19 cellular contexts compared by ENCODE assay signal in the genomic region with DNA sequence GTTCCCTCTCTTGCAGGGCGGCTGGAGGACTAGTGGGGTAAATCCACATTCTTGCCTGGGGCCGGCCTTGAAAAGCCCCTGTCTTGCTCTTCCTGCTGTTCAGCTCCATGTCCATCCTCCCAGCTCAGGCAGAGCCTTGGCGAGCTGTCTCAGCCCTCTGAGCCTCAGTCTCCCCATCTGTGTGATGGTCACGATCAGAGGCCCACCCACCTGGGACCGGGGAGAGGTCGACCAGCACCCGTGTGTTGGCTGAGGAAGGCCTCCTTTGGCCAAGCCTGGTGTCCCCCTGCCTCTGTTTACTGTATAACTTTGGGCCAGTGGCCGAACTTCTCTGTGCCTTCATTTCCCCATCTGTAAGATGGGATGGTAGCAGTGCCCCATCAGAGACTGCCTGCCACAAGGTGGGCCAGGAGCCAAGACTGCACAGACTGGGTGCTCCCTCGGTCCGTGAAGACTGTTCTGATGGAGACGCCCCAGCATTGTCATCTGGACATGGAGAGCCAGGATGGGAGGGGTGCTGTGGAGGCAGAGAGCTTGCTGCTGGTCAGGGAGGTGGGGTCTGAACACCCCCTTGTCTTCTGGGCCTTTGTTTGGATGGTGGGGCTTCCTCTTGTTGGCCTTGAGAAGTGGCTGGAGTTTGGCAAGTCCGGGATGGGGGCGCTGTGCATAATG. TPM values are rescaled to one million over a fixed set of nuclear protein-coding genes. Genes with fewer than 3 reads are reported as not detected.
DNase-seq lines count a peak whose midpoint lies in the region; ATAC-seq, FAIRE-seq and TF ChIP-seq lines count a peak whose summit lies in the region.
"Had no signal": no experiment of that assay in that cellular context is flagged by ENCODE, and none has a peak within 500 bp of the region (broad histone marks: within the 10 kb centered on the region; RNA-seq: fewer than 3 reads in every experiment).

No MANE protein-coding gene starts in this region.

- POLR2A ChIA-PET in K562 (lab: Yijun Ruan, JAX), result interaction anchor here (1.0 kb wide), 1 partner anchor 9 kb away, joined by 3 read pairs; no protein-coding TSS in a partner anchor

- no peak overlapping the region for H3K4me3 Mint-ChIP-seq in endodermal cell
- H3K4me3 Mint-ChIP-seq: CD14-positive monocyte; CD4-positive, alpha-beta memory T cell; GM23338; HFFc6 had no signal

- H3K27me3 Mint-ChIP-seq in endodermal cell (ENCODE audit: insufficient read depth), result no peaks in the 10 kb centered on the region
- H3K27me3 Mint-ChIP-seq: CD4-positive, alpha-beta memory T cell had no signal

- no peak overlapping the region for H3K27ac ChIP-seq in K562 (ENCODE audit: extremely low read depth, low read depth, low read length)
- no peak overlapping the region for H3K27ac ChIP-seq in endodermal cell (ENCODE audit: low read depth, low read length)
- no peak overlapping the region for H3K27ac ChIP-seq in neuronal stem cell (replicated peaks; ENCODE audit: low read length)
- H3K27ac ChIP-seq in aorta (ENCODE audit: low read depth in 1 of 2, low read length in 2 of 2), result no peak overlapping the region
- no peak overlapping the region for H3K27ac ChIP-seq in ascending aorta
- H3K27ac ChIP-seq: HL-60 had no signal

- no peak for TF ChIP-seq CTCF in K562 (IDR thresholded peaks at IDR 0.05 in 2 of 3, conservative IDR thresholded peaks at IDR 0.05 in 1 of 3; ENCODE audit: insufficient read depth in 2 of 3, low read depth in 1 of 3, low read length in 3 of 3)
- TF ChIP-seq CTCF in endodermal cell (conservative IDR thresholded peaks at IDR 0.05), result no peak
- TF ChIP-seq CTCF in ascending aorta (IDR thresholded peaks at IDR 0.05), result no peak

- ATAC-seq in K562 (no peak), aorta (ENCODE audit: low FRiP score) (no peak)
- ATAC-seq: GM23338, HCT116 had no signal

- no peak overlapping the region for H2BK15ac ChIP-seq in neuronal stem cell (ENCODE audit: low read length)

- peaks cover 4 to 47% of the 10 kb centered on the region in 2 experiments; a peak in 4 of 5 replicates for H3K4me1 ChIP-seq in K562 (replicated peaks in 1 of 2; ENCODE audit: control insufficient read depth in 2 of 2, insufficient read depth in 2 of 2, low read length in 2 of 2)
- peaks cover 11% of the 10 kb centered on the region for H3K4me1 ChIP-seq in endodermal cell (ENCODE audit: control insufficient read depth, insufficient read depth, low read length)
- H3K4me1 ChIP-seq in neuronal stem cell (ENCODE audit: control insufficient read depth in 2 of 2, insufficient read depth in 1 of 2, low read depth in 1 of 2, low read length in 2 of 2), result peaks cover 43 to 53% of the 10 kb centered on the region in 2 donors
- H3K4me1 ChIP-seq in aorta (ENCODE audit: control insufficient read depth in 1 of 2, insufficient read depth in 2 of 2, low read length in 2 of 2), result no peaks in the 10 kb centered on the region
- peaks cover 16 to 45% of the 10 kb centered on the region in 2 donors for H3K4me1 ChIP-seq in ascending aorta

- DNase-seq in K562 (ENCODE audit: extremely low read depth in 1 of 4, low spot score in 3 of 4), result no peak
- peak; percentile 34 for DNase-seq in endodermal cell
- DNase-seq in neuronal stem cell (ENCODE audit: low spot score), result no peak
- no peak for DNase-seq in aorta
- DNase-seq in NK-92 treated with Interleukin-12 subunit alpha and Interleukin-12 subunit beta, amount 100 ng/mL, for 24 hours (lab: John Stamatoyannopoulos, UW), result no peak
- DNase-seq in ascending aorta (ENCODE audit: low spot score in 2 of 2), result no peak
- DNase-seq: ACHN; AML-193; Calu3; CD4-positive, alpha-beta memory T cell; DMS79 treated with DMSO at 0.1 percent for 48 hours; GF-D8; H7; HFFc6 had no signal

- H3K79me1 ChIP-seq in neuronal stem cell (ENCODE audit: low read depth, low read length), result peaks cover 14% of the 10 kb centered on the region

- no peak overlapping the region for H4K8ac ChIP-seq in neuronal stem cell (ENCODE audit: low read depth, low read length)

- no peaks in the 10 kb centered on the region for H3K27me3 ChIP-seq in K562 (ENCODE audit: control insufficient read depth in 2 of 2, insufficient read depth in 2 of 2, low read length in 2 of 2)
- H3K27me3 ChIP-seq in endodermal cell (ENCODE audit: control insufficient read depth, insufficient read depth, low read length, poor library complexity, severe bottlenecking), result no peaks in the 10 kb centered on the region
- H3K27me3 ChIP-seq in neuronal stem cell (ENCODE audit: control insufficient read depth in 3 of 3, insufficient read depth in 3 of 3, low read depth in 1 of 3, low read length in 3 of 3), result no peaks in the 10 kb centered on the region
- H3K27me3 ChIP-seq in aorta (ENCODE audit: control insufficient read depth in 1 of 2, insufficient read depth in 2 of 2, low read length in 1 of 2), result no peaks in the 10 kb centered on the region
- H3K27me3 ChIP-seq in ascending aorta, result no peaks in the 10 kb centered on the region

- no peak overlapping the region for H2BK12ac ChIP-seq in neuronal stem cell (ENCODE audit: low read length)

- peak overlapping the region; percentile 67 for H3K14ac ChIP-seq in neuronal stem cell (ENCODE audit: low read length)

- H3K36me3 Mint-ChIP-seq in endodermal cell (ENCODE audit: low read depth), result peaks cover 1% of the 10 kb centered on the region

- no peaks in the 10 kb centered on the region for H3K79me2 ChIP-seq in K562 (ENCODE audit: control insufficient read depth, insufficient read depth, low read length)

- no peak overlapping the region for H3K4me3 ChIP-seq in K562
- no peak overlapping the region for H3K4me3 ChIP-seq in endodermal cell (ENCODE audit: low read length)
- H3K4me3 ChIP-seq in neuronal stem cell (ENCODE audit: low read length in 2 of 2), result peak overlapping the region in 1 of 2 donors; percentile 5
- no peak overlapping the region for H3K4me3 ChIP-seq in aorta (ENCODE audit: low read length in 2 of 2)
- no peak overlapping the region for H3K4me3 ChIP-seq in ascending aorta
- H3K4me3 ChIP-seq: GM23338 had no signal

- peak overlapping the region; percentile 51 for H3K18ac ChIP-seq in neuronal stem cell (ENCODE audit: low read length)

- in situ Hi-C loops in K562 (cut with MboI), result no loop called here

- BruUV-seq in K562 (replicated peaks; lab: Mats Ljungman, UMichigan), result no TSS peak

- H3K9ac ChIP-seq in K562 (ENCODE audit: insufficient read depth in 1 of 2, low read depth in 2 of 2, low read length in 2 of 2), result peak overlapping the region in 1 of 2 experiments; percentile 31; a peak in 2 of 4 replicates
- H3K9ac ChIP-seq in endodermal cell (ENCODE audit: extremely low read depth, low read length, poor library complexity, severe bottlenecking), result no peak overlapping the region
- H3K9ac ChIP-seq in neuronal stem cell (ENCODE audit: low read depth, low read length, poor library complexity), result no peak overlapping the region

- TF ChIP-seq RAD21 in K562 (CRISPR knock-in tag; conservative IDR thresholded peaks at IDR 0.05 in 1 of 2, IDR thresholded peaks at IDR 0.05 in 1 of 2), result no peak

- peak overlapping the region; percentile 7 for H2BK5ac ChIP-seq in neuronal stem cell (ENCODE audit: low read length)

- H2AK5ac ChIP-seq in neuronal stem cell (ENCODE audit: low read depth, low read length), result peak overlapping the region; percentile 66

- peaks cover 2% of the 10 kb centered on the region for H3K9me1 ChIP-seq in K562 (ENCODE audit: control insufficient read depth, insufficient read depth, low read length)

- H3K4me2 ChIP-seq in K562 (ENCODE audit: insufficient read depth, low read length) (no peak overlapping the region), neuronal stem cell (ENCODE audit: insufficient read depth, low read length, poor library complexity, severe bottlenecking) (no peak overlapping the region)
- H3K4me2 ChIP-seq: GM23338 had no signal

- no peak overlapping the region for H2AFZ ChIP-seq in K562 (ENCODE audit: low read depth, low read length)
- no peak overlapping the region for H2AFZ ChIP-seq in neuronal stem cell (ENCODE audit: low read length)
- H2AFZ ChIP-seq: GM23338 had no signal

- peak overlapping the region; percentile 67 for H3K23ac ChIP-seq in neuronal stem cell (ENCODE audit: low read depth, low read length, poor library complexity)

- H3K9me3 ChIP-seq in K562 (replicated peaks; ENCODE audit: control insufficient read depth, insufficient read depth, low read depth, low read length) (no peaks in the 10 kb centered on the region), endodermal cell (ENCODE audit: control insufficient read depth, low read length) (no peaks in the 10 kb centered on the region), neuronal stem cell (replicated peaks in 1 of 2; ENCODE audit: control insufficient read depth in 2 of 2, insufficient read depth in 1 of 2, low read depth in 1 of 2, low read length in 2 of 2) (no peaks in the 10 kb centered on the region), aorta (ENCODE audit: control insufficient read depth, low read length) (no peaks in the 10 kb centered on the region), ascending aorta (no peaks in the 10 kb centered on the region)

- WGBS in K562 (ENCODE audit: insufficient coverage, low coverage, missing lambda C conversion rate), result 54% methylated on average over 13 of the region's 13 CpGs
- 94 to 95% methylated on average over 12 to 13 of the region's 13 CpGs for WGBS in endodermal cell (ENCODE audit: insufficient coverage in 1 of 2, insufficient read length in 1 of 2), 2 experiments
- no CpG with 5 or more reads among the region's 13 CpGs for WGBS in neuronal stem cell (ENCODE audit: extremely low coverage in 2 of 2, insufficient read length in 2 of 2, insufficient replicate concordance in 1 of 2), 2 donors
- WGBS in aorta, 2 donors, result 97% methylated on average over 13 of the region's 13 CpGs

- intact Hi-C loops in K562 (cut with micrococcal nuclease), result no loop called here
- intact Hi-C loops in aorta (cut with DNase I), result no loop called here
- intact Hi-C loops in ascending aorta (cut with DNase I), result no loop called here

- peaks cover 15% of the 10 kb centered on the region for H3K4me1 Mint-ChIP-seq in endodermal cell

- H3K36me3 ChIP-seq in K562 (ENCODE audit: control insufficient read depth, insufficient read depth, low read length) (no peaks in the 10 kb centered on the region; the same call in 2 of the 3 replicates), endodermal cell (ENCODE audit: control insufficient read depth, insufficient read depth, low read length) (no peaks in the 10 kb centered on the region), neuronal stem cell (replicated peaks in 1 of 2; ENCODE audit: control insufficient read depth in 2 of 2, insufficient read depth in 2 of 2, low read length in 2 of 2) (no peaks in the 10 kb centered on the region), aorta (ENCODE audit: control insufficient read depth in 1 of 2, insufficient read depth in 2 of 2, low read length in 1 of 2) (no peaks in the 10 kb centered on the region), ascending aorta (no peaks in the 10 kb centered on the region)

- peak overlapping the region; percentile 52 for H2BK120ac ChIP-seq in neuronal stem cell (ENCODE audit: low read depth, low read length)

- H3K9me3 Mint-ChIP-seq in endodermal cell, result no peaks in the 10 kb centered on the region
- H3K9me3 Mint-ChIP-seq: CD14-positive monocyte; CD4-positive, alpha-beta memory T cell; GM23338; HFFc6 had no signal

- FAIRE-seq in K562 (lab: Jason Lieb, UNC), result no peak
- FAIRE-seq: A204.1 had no signal

- TF ChIP-seq EP300 in K562 (IDR thresholded peaks at IDR 0.05; ENCODE audit: low read length), result no peak

- H4K20me1 ChIP-seq in K562 (replicated peaks; ENCODE audit: control insufficient read depth, insufficient read depth, low read length), result peaks cover 53% of the 10 kb centered on the region

- peak overlapping the region; percentile 17 for H4K91ac ChIP-seq in neuronal stem cell (ENCODE audit: low read depth, low read length, poor library complexity)

- CTCF ChIA-PET in K562 (lab: Yijun Ruan, JAX; ENCODE audit: low intra/inter-chr PET ratio), result no interaction called here

- no peak overlapping the region for H3K4ac ChIP-seq in neuronal stem cell (ENCODE audit: low read length)

- TF ChIP-seq POLR2A in K562 (conservative IDR thresholded peaks at IDR 0.05), result no peak

- no peak overlapping the region for H3K27ac Mint-ChIP-seq in endodermal cell
- H3K27ac Mint-ChIP-seq: CD14-positive monocyte, GM23338, HFFc6 had no signal

RNA-seq across cellular contexts. Expression of gene KLHL26, which starts 18.5 kb away (rescaled TPM):
- 3.8 and 13.3 TPM in 2 replicates for total RNA-seq in K562 (2011; cell fraction: chromatin; rRNA removed; ENCODE audit: low replicate concordance)
- 8.0 and 10.7 TPM in 2 replicates for total RNA-seq in K562 (2011; cell fraction: nucleolus; rRNA removed)
- total RNA-seq in K562 (2011; cell fraction: nucleoplasm; rRNA removed), result 5.5 and 6.2 TPM in 2 replicates
- total RNA-seq in K562 (2014; rRNA removed) (2.4 and 6.7 TPM in 2 replicates), K562 (2014; rRNA removed; fragmentation: Illumina TruSeq; extraction: Trizol) (0.80 and 1.0 TPM in 2 replicates), K562 (2015; rRNA removed; fragmentation: Illumina TruSeq; extraction: Trizol) (1.3 and 1.8 TPM in 2 replicates), K562 (2021) (12.7 and 13.3 TPM in 2 replicates), endodermal cell (10 to 100 TPM in 1 of 2 donors, 1 to 10 TPM in 1; 9.4 to 11.2 TPM), aorta (10 to 100 TPM; 12.1 to 19.2 TPM), ascending aorta (52.8 TPM)
- polyA plus RNA-seq in K562 (2011; rRNA removed) (1.4 and 2.2 TPM in 2 replicates), K562 (2014; fragmentation: Illumina TruSeq; extraction: Trizol) (1.9 and 3.1 TPM in 2 replicates), K562 (2014; fragmentation: Nextera tagmentation; extraction: Ambion mirVana) (under 1 TPM; 0.13 to 0.17 TPM), K562 (2014; rRNA removed) (3.3 and 5.1 TPM in 2 replicates), aorta (1 to 10 TPM; 1.9 to 7.1 TPM)
- 2.5 and 3.6 TPM in 2 replicates for polyA plus RNA-seq in K562 (2011; cell fraction: cytosol; rRNA removed)
- 5.2 and 8.7 TPM in 2 replicates for polyA plus RNA-seq in K562 (2011; cell fraction: nucleus; rRNA removed)
- 3.4 and 6.6 TPM in 2 replicates for polyA plus RNA-seq in K562 (2012)
- polyA minus RNA-seq in K562 (2011; rRNA and poly(A)+ RNA removed), result 1.2 and 1.7 TPM in 2 replicates
- 8.2 and 19.0 TPM in 2 replicates for polyA minus RNA-seq in K562 (2011; cell fraction: cytosol; rRNA and poly(A)+ RNA removed)
- polyA minus RNA-seq in K562 (2011; cell fraction: nucleus; rRNA and poly(A)+ RNA removed), result 2.2 and 4.8 TPM in 2 replicates
- polyA plus RNA-seq in endodermal cell (2013, experiment 1 of 2), result 5.7 TPM
- polyA plus RNA-seq in endodermal cell (2013, experiment 2 of 2), result 5.3 TPM
- polyA plus RNA-seq in neuronal stem cell (2013, experiment 1 of 2), result 3.8 TPM
- polyA plus RNA-seq in neuronal stem cell (2013, experiment 2 of 2), result 4.4 TPM

RNA-seq across cellular contexts. Expression of gene CRTC1, which starts 28.2 kb away (rescaled TPM):
- total RNA-seq in K562 (2011; cell fraction: chromatin; rRNA removed; ENCODE audit: low replicate concordance), result 2.4 and 9.1 TPM in 2 replicates
- 4.7 and 4.8 TPM in 2 replicates for total RNA-seq in K562 (2011; cell fraction: nucleolus; rRNA removed)
- total RNA-seq in K562 (2011; cell fraction: nucleoplasm; rRNA removed), result 3.3 and 3.7 TPM in 2 replicates
- total RNA-seq in K562 (2014; rRNA removed) (1.5 and 1.6 TPM in 2 replicates), K562 (2014; rRNA removed; fragmentation: Illumina TruSeq; extraction: Trizol) (0.25 and 0.29 TPM in 2 replicates), K562 (2015; rRNA removed; fragmentation: Illumina TruSeq; extraction: Trizol) (0.83 and 1.3 TPM in 2 replicates), K562 (2021) (3.8 and 4.3 TPM in 2 replicates), endodermal cell (10 to 100 TPM; 26.6 to 29.7 TPM), aorta (10 to 100 TPM in 1 of 2 donors, 1 to 10 TPM in 1; 9.5 to 16.5 TPM), ascending aorta (10.0 TPM)
- polyA plus RNA-seq in K562 (2011; rRNA removed) (0.36 and 0.47 TPM in 2 replicates), K562 (2014; fragmentation: Illumina TruSeq; extraction: Trizol) (1.2 and 1.7 TPM in 2 replicates), K562 (2014; fragmentation: Nextera tagmentation; extraction: Ambion mirVana) (not detected), K562 (2014; rRNA removed) (1.8 and 2.1 TPM in 2 replicates), aorta (10 to 100 TPM in 1 of 2 donors, 1 to 10 TPM in 1; 3.6 to 11.9 TPM)
- 0.37 and 0.76 TPM in 2 replicates for polyA plus RNA-seq in K562 (2011; cell fraction: cytosol; rRNA removed)
- polyA plus RNA-seq in K562 (2011; cell fraction: nucleus; rRNA removed), result 3.5 and 10.4 TPM in 2 replicates
- 2.9 and 5.1 TPM in 2 replicates for polyA plus RNA-seq in K562 (2012)
- polyA minus RNA-seq in K562 (2011; rRNA and poly(A)+ RNA removed), result 0.15 and 0.49 TPM in 2 replicates
- polyA minus RNA-seq in K562 (2011; cell fraction: cytosol; rRNA and poly(A)+ RNA removed), result 0.48 TPM in 1 of 2 replicates, not detected in the other
- polyA minus RNA-seq in K562 (2011; cell fraction: nucleus; rRNA and poly(A)+ RNA removed), result 1.9 and 3.4 TPM in 2 replicates
- polyA plus RNA-seq in endodermal cell (2013, experiment 1 of 2), result 20.4 TPM
- polyA plus RNA-seq in endodermal cell (2013, experiment 2 of 2), result 17.5 TPM
- polyA plus RNA-seq in neuronal stem cell (2013, experiment 1 of 2), result 17.4 TPM
- polyA plus RNA-seq in neuronal stem cell (2013, experiment 2 of 2), result 17.8 TPM

RNA-seq across cellular contexts. Expression of gene TMEM59L, which starts 42.6 kb away (rescaled TPM):
- 0.23 TPM in 1 of 2 replicates, not detected in the other for total RNA-seq in K562 (2011; cell fraction: chromatin; rRNA removed; ENCODE audit: low replicate concordance)
- total RNA-seq in K562 (2011; cell fraction: nucleolus; rRNA removed), result 0.33 TPM in 1 of 2 replicates, not detected in the other
- 1.7 TPM in 1 of 2 replicates, not detected in the other for total RNA-seq in K562 (2011; cell fraction: nucleoplasm; rRNA removed)
- total RNA-seq in K562 (2014; rRNA removed), result not detected in 2 replicates
- total RNA-seq in K562 (2014; rRNA removed; fragmentation: Illumina TruSeq; extraction: Trizol), result not detected in 2 replicates
- not detected in 2 replicates for total RNA-seq in K562 (2015; rRNA removed; fragmentation: Illumina TruSeq; extraction: Trizol)
- not detected in 2 replicates for total RNA-seq in K562 (2021)
- polyA plus RNA-seq in K562 (2011; rRNA removed), result not detected in 2 replicates
- 0.18 TPM in 1 of 2 replicates, not detected in the other for polyA plus RNA-seq in K562 (2011; cell fraction: cytosol; rRNA removed)
- polyA plus RNA-seq in K562 (2011; cell fraction: nucleus; rRNA removed), result 0.47 and 1.00 TPM in 2 replicates
- polyA plus RNA-seq in K562 (2012), result 0.10 and 0.48 TPM in 2 replicates
- 0.25 TPM in 1 of 2 replicates, not detected in the other for polyA plus RNA-seq in K562 (2014; fragmentation: Illumina TruSeq; extraction: Trizol)
- polyA plus RNA-seq in K562 (2014; fragmentation: Nextera tagmentation; extraction: Ambion mirVana), result not detected
- 0.37 TPM in 1 of 2 replicates, not detected in the other for polyA plus RNA-seq in K562 (2014; rRNA removed)
- polyA minus RNA-seq in K562 (2011; rRNA and poly(A)+ RNA removed), result not detected in 2 replicates
- polyA minus RNA-seq in K562 (2011; cell fraction: cytosol; rRNA and poly(A)+ RNA removed), result not detected in 2 replicates
- polyA minus RNA-seq in K562 (2011; cell fraction: nucleus; rRNA and poly(A)+ RNA removed), result not detected in 2 replicates
- total RNA-seq in endodermal cell, result 1 to 10 TPM; 5.0 to 7.2 TPM
- polyA plus RNA-seq in endodermal cell (2013, experiment 1 of 2), result 14.1 TPM
- polyA plus RNA-seq in endodermal cell (2013, experiment 2 of 2), result 12.5 TPM
- polyA plus RNA-seq in neuronal stem cell (2013, experiment 1 of 2), result 7.1 TPM
- polyA plus RNA-seq in neuronal stem cell (2013, experiment 2 of 2), result 6.4 TPM
- total RNA-seq in aorta, result 1 to 10 TPM in 1 of 2 donors, under 1 TPM in 1; 0.97 to 8.9 TPM
- 1 to 10 TPM; 3.0 to 8.5 TPM for polyA plus RNA-seq in aorta
- not detected for total RNA-seq in ascending aorta
- total RNA-seq: CD4-positive, alpha-beta memory T cell had no signal
- polyA plus RNA-seq: CD14-positive monocyte; CD4-positive, alpha-beta memory T cell had no signal

RNA-seq across cellular contexts. Expression of gene CRLF1, which starts 48.7 kb away (rescaled TPM):
- total RNA-seq in K562 (2011; cell fraction: chromatin; rRNA removed; ENCODE audit: low replicate concordance), result 2.2 TPM in 1 of 2 replicates, not detected in the other
- 0.79 and 2.8 TPM in 2 replicates for total RNA-seq in K562 (2011; cell fraction: nucleolus; rRNA removed)
- total RNA-seq in K562 (2011; cell fraction: nucleoplasm; rRNA removed), result 1.1 and 1.8 TPM in 2 replicates
- total RNA-seq in K562 (2014; rRNA removed), result 2.9 and 5.2 TPM in 2 replicates
- total RNA-seq in K562 (2014; rRNA removed; fragmentation: Illumina TruSeq; extraction: Trizol), result 0.98 and 1.1 TPM in 2 replicates
- total RNA-seq in K562 (2015; rRNA removed; fragmentation: Illumina TruSeq; extraction: Trizol), result 1.5 and 1.6 TPM in 2 replicates
- 3.3 and 5.6 TPM in 2 replicates for total RNA-seq in K562 (2021)
- 0.85 and 2.3 TPM in 2 replicates for polyA plus RNA-seq in K562 (2011; rRNA removed)
- polyA plus RNA-seq in K562 (2011; cell fraction: cytosol; rRNA removed), result 1.8 and 1.9 TPM in 2 replicates
- polyA plus RNA-seq in K562 (2011; cell fraction: nucleus; rRNA removed), result 1.1 and 3.9 TPM in 2 replicates
- polyA plus RNA-seq in K562 (2012), result 3.7 and 4.7 TPM in 2 replicates
- 0.90 and 1.2 TPM in 2 replicates for polyA plus RNA-seq in K562 (2014; fragmentation: Illumina TruSeq; extraction: Trizol)
- polyA plus RNA-seq in K562 (2014; fragmentation: Nextera tagmentation; extraction: Ambion mirVana), result 1 to 10 TPM; 1.7 to 1.8 TPM
- polyA plus RNA-seq in K562 (2014; rRNA removed), result 3.6 and 3.9 TPM in 2 replicates
- polyA minus RNA-seq in K562 (2011; rRNA and poly(A)+ RNA removed), result not detected in 2 replicates
- polyA minus RNA-seq in K562 (2011; cell fraction: cytosol; rRNA and poly(A)+ RNA removed), result 4.5 TPM in 1 of 2 replicates, not detected in the other
- polyA minus RNA-seq in K562 (2011; cell fraction: nucleus; rRNA and poly(A)+ RNA removed), result 0.22 TPM in 1 of 2 replicates, not detected in the other
- 10 to 100 TPM; 10.4 to 10.5 TPM for total RNA-seq in endodermal cell
- polyA plus RNA-seq in endodermal cell (2013, experiment 1 of 2), result 9.9 TPM
- polyA plus RNA-seq in endodermal cell (2013, experiment 2 of 2), result 11.0 TPM
- 0.24 TPM for polyA plus RNA-seq in neuronal stem cell (2013, experiment 1 of 2)
- polyA plus RNA-seq in neuronal stem cell (2013, experiment 2 of 2), result 0.33 TPM
- 10 to 100 TPM; 34.3 to 92.5 TPM for total RNA-seq in aorta
- polyA plus RNA-seq in aorta, result 1,000 to 10,000 TPM in 1 of 2 donors, 100 to 1,000 TPM in 1; 317 to 1,029 TPM
- 638 TPM for total RNA-seq in ascending aorta
- total RNA-seq: Calu3; CD4-positive, alpha-beta memory T cell had no signal
